Comparison of ENCODE assay signal across 8 cellular contexts in the genomic region with DNA sequence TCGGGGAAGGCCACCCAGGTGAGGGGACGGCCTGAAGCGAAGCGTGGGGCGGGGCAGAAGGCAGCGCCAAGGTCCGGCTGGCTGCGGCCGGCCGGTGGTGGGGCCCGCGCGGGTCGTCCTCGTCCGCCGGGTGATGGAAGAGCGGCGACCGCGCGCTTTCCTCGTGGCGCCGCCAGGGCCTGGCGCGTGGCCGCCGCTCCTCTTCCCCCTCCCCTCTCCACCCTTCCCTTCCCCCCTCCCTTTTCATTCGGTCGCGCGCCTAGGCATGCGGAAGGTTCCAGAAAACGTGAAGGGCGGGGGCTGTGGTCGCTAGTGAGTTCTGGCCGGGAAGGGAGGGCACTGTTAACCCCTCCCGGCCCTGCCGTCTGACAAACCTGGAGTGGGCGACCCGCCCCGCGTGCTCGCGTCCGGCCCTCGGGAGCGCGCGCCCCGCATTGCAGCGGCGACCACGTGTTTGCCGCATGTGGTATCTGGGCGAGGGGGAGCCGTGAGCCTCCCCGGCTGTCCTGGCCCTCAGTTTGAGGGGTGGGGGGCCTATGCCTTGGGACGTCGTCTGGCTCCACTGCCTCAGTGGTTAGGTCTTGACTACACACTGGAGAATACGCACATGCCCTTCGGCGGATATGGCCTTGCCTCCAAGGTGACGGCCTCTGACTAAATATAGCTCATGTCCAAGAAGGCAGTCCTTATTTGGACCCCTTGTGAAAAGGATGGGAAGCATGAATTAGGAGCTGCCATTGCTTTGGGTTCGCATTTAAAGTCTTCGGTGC. TPM values are rescaled to one million over a fixed set of nuclear protein-coding genes. Genes with fewer than 3 reads are reported as not detected.
A peak's percentile ranks its signal among the peaks of the same experiment; 100 is the strongest.
DNase-seq lines count a peak whose midpoint lies in the region; ATAC-seq and TF ChIP-seq lines count a peak whose summit lies in the region.

No MANE protein-coding gene starts in this region.

- H3K27ac ChIP-seq in AG04450 (ENCODE audit: low read depth, low read length) = peak overlapping the region; percentile 83
- H3K27ac ChIP-seq in PC-9 = peak overlapping the region; percentile 97
- H3K27ac ChIP-seq in stomach smooth muscle (ENCODE audit: low read length) = peak overlapping the region; percentile 100

- CTCF ChIA-PET in AG04450 (lab: Charles Lee) (interaction anchor here (0.6 to 7.2 kb wide), 18 partner anchors 10 to 1042 kb away, joined by 3 to 53 read pairs (median 4); no protein-coding TSS in a partner anchor), PC-9 (lab: Charles Lee) (interaction anchor here (0.6 to 0.9 kb wide), 2 partner anchors 149 to 479 kb away, joined by 5 to 8 read pairs; no protein-coding TSS in a partner anchor)

- H3K9me3 ChIP-seq in AG04450 (ENCODE audit: control insufficient read depth, insufficient read depth, low read length) (no peaks in the 10 kb centered on the region; the same call in 1 of the 2 replicates), PC-9 (ENCODE audit: insufficient read depth, low read depth) (no peaks in the 10 kb centered on the region), stomach smooth muscle (ENCODE audit: control insufficient read depth in 2 of 2, low read length in 2 of 2) (no peaks in the 10 kb centered on the region)

- peak overlapping the region; percentile 99 to 100 for H3K9ac ChIP-seq in stomach smooth muscle (ENCODE audit: low read length in 2 of 2)

- peak overlapping the region; percentile 95 for H3K4me3 Mint-ChIP-seq in neural crest cell

- H3K27me3 ChIP-seq in AG04450 (ENCODE audit: control insufficient read depth, insufficient read depth, low read length) (no peaks in the 10 kb centered on the region), PC-9 (ENCODE audit: insufficient read depth, low read depth) (no peaks in the 10 kb centered on the region), stomach smooth muscle (ENCODE audit: control insufficient read depth in 1 of 2, insufficient read depth in 2 of 2, low read length in 2 of 2) (no peaks in the 10 kb centered on the region)

- intact Hi-C loops in PC-9 (cut with micrococcal nuclease; ENCODE audit: unreplicated experiment) = loop anchor here (1.0 to 2.0 kb wide), 2 partner anchors 35 to 119 kb away; no protein-coding TSS in a partner anchor

- peaks cover 2% of the 10 kb centered on the region for H3K27me3 Mint-ChIP-seq in neural crest cell (ENCODE audit: low read depth)

- no peaks in the 10 kb centered on the region for H3K9me2 ChIP-seq in PC-9 (ENCODE audit: insufficient read depth)

- H3K36me3 ChIP-seq in PC-9 (ENCODE audit: low read depth) = peaks cover 44% of the 10 kb centered on the region
- peaks cover 21 to 27% of the 10 kb centered on the region in 2 donors for H3K36me3 ChIP-seq in stomach smooth muscle (ENCODE audit: control insufficient read depth in 2 of 2, insufficient read depth in 2 of 2, low read length in 2 of 2)

- BruUV-seq in PC-9 (replicated peaks; lab: Mats Ljungman, UMichigan) = no TSS peak

- peak overlapping the region; percentile 72; the same call in 1 of the 2 replicates for H2AFZ ChIP-seq in PC-9

- peaks cover 78% of the 10 kb centered on the region for H3K79me2 ChIP-seq in PC-9 (ENCODE audit: low read depth)

- H3K4me3 ChIP-seq in AG04450 (ENCODE audit: low read depth, low read length) = peak overlapping the region; percentile 100
- peak overlapping the region; percentile 100 for H3K4me3 ChIP-seq in PC-9
- peak overlapping the region; percentile 80 for H3K4me3 ChIP-seq in fibroblast of villous mesenchyme (ENCODE audit: low read depth, low read length)
- peak overlapping the region; percentile 95 to 98 for H3K4me3 ChIP-seq in stomach smooth muscle (ENCODE audit: low read length in 2 of 2)

- peaks cover 44% of the 10 kb centered on the region for H3K36me3 Mint-ChIP-seq in neural crest cell (ENCODE audit: low read depth)

- peaks cover 60% of the 10 kb centered on the region for H3F3A ChIP-seq in PC-9 (ENCODE audit: insufficient read depth, low read depth)

- DNase-seq in AG04450 (ENCODE audit: low read depth, low spot score) = no peak
- peak; percentile 48 to 50 for DNase-seq in PC-9
- peak; percentile 69 for DNase-seq in activated T-helper 9 cell treated with anti-CD3 and anti-CD28 coated beads, Interleukin-2, amount 50 U/mL, for 16 hours (ENCODE audit: low read depth)
- DNase-seq in fibroblast of villous mesenchyme (ENCODE audit: low read depth) = peak; percentile 58
- peak; percentile 50 for DNase-seq in neural crest cell (ENCODE audit: low read depth, low spot score)

- peaks cover 65% of the 10 kb centered on the region for H3K4me1 Mint-ChIP-seq in neural crest cell

- POLR2A ChIA-PET in AG04450 (lab: Yijun Ruan, JAX) (interaction anchor here (0.6 to 5.0 kb wide), 56 partner anchors 10 to 472 kb away, joined by 3 to 172 read pairs (median 6); a partner anchor contains a TSS), PC-9 (lab: Charles Lee; ENCODE audit: unreplicated experiment) (interaction anchor here (0.5 to 1.2 kb wide), 13 partner anchors 11 to 128 kb away, joined by 3 to 23 read pairs (median 5); a partner anchor contains a TSS)

- ATAC-seq in GM18858 (IDR thresholded peaks at IDR 0.05; ENCODE audit: unreplicated experiment) (peak; percentile 16), HG03103 (IDR thresholded peaks at IDR 0.05; ENCODE audit: low read depth, unreplicated experiment) (peak; percentile 27)

- H3K4me1 ChIP-seq in PC-9 (replicated peaks; ENCODE audit: insufficient read depth) = peaks cover 38% of the 10 kb centered on the region
- H3K4me1 ChIP-seq in stomach smooth muscle (ENCODE audit: control insufficient read depth, insufficient read depth, low read length) = peaks cover 54% of the 10 kb centered on the region

- H3K4me2 ChIP-seq in PC-9 = peak overlapping the region; percentile 87

- H3K27ac Mint-ChIP-seq in neural crest cell (ENCODE audit: unreplicated experiment) = peak overlapping the region; percentile 95

- TF ChIP-seq CTCF in AG04450 (IDR thresholded peaks at IDR 0.05; ENCODE audit: low read depth, low read length) = no peak
- no peak for TF ChIP-seq CTCF in PC-9 (conservative IDR thresholded peaks at IDR 0.05)
- TF ChIP-seq CTCF in fibroblast of villous mesenchyme (IDR thresholded peaks at IDR 0.05; ENCODE audit: insufficient read depth, low read depth, low read length) = no peak
- TF ChIP-seq CTCF in neural crest cell (conservative IDR thresholded peaks at IDR 0.05) = no peak

- no peaks in the 10 kb centered on the region for H3K9me3 Mint-ChIP-seq in neural crest cell

- peaks cover 51% of the 10 kb centered on the region for H4K20me1 ChIP-seq in PC-9 (ENCODE audit: insufficient read depth)

RNA-seq across cellular contexts. Expression of a gene that starts 0.6 kb away (rescaled TPM):
- polyA plus RNA-seq in AG04450 (2011; rRNA removed) = 362 and 409 TPM in 2 replicates
- polyA minus RNA-seq in AG04450 (2011; rRNA and poly(A)+ RNA removed) = 184 and 266 TPM in 2 replicates
- 169 and 206 TPM in 2 replicates for total RNA-seq in PC-9 (2021)
- total RNA-seq in fibroblast of villous mesenchyme = 113 and 124 TPM in 2 replicates
- 404 and 405 TPM in 2 replicates for total RNA-seq in neural crest cell

RNA-seq across cellular contexts. Expression of a gene that starts 21.7 kb away (rescaled TPM):
- 44.0 and 53.8 TPM in 2 replicates for polyA plus RNA-seq in AG04450 (2011; rRNA removed)
- 80.2 and 104 TPM in 2 replicates for polyA minus RNA-seq in AG04450 (2011; rRNA and poly(A)+ RNA removed)
- total RNA-seq in PC-9 (2021) (30.2 and 30.6 TPM in 2 replicates), fibroblast of villous mesenchyme (35.8 and 51.4 TPM in 2 replicates), neural crest cell (43.4 and 43.7 TPM in 2 replicates)

RNA-seq across cellular contexts. Expression of a gene that starts 37.8 kb away (rescaled TPM):
- polyA plus RNA-seq in AG04450 (2011; rRNA removed) = 2.6 and 3.6 TPM in 2 replicates
- polyA minus RNA-seq in AG04450 (2011; rRNA and poly(A)+ RNA removed) = 0.48 and 0.55 TPM in 2 replicates
- total RNA-seq in PC-9 (2021) = 91.9 and 124 TPM in 2 replicates
- 2.2 and 3.5 TPM in 2 replicates for total RNA-seq in fibroblast of villous mesenchyme
- 1.1 and 2.1 TPM in 2 replicates for total RNA-seq in neural crest cell

RNA-seq across cellular contexts. Expression of a gene that starts 44.7 kb away (rescaled TPM):
- polyA plus RNA-seq in AG04450 (2011; rRNA removed) = 100 and 123 TPM in 2 replicates
- polyA minus RNA-seq in AG04450 (2011; rRNA and poly(A)+ RNA removed) = 67.4 and 76.8 TPM in 2 replicates
- total RNA-seq in PC-9 (2021) (7.2 and 7.4 TPM in 2 replicates), fibroblast of villous mesenchyme (18.1 and 22.9 TPM in 2 replicates), neural crest cell (0.50 and 1.5 TPM in 2 replicates)

RNA-seq across cellular contexts. Expression of a gene that starts 56.0 kb away (rescaled TPM):
- 260 and 351 TPM in 2 replicates for polyA plus RNA-seq in AG04450 (2011; rRNA removed)
- polyA minus RNA-seq in AG04450 (2011; rRNA and poly(A)+ RNA removed) = 140 and 199 TPM in 2 replicates
- 93.9 and 96.7 TPM in 2 replicates for total RNA-seq in PC-9 (2021)
- 130 and 221 TPM in 2 replicates for total RNA-seq in fibroblast of villous mesenchyme
- total RNA-seq in neural crest cell = 67.9 and 75.8 TPM in 2 replicates

Comparison
In these comparisons a context has a peak if more than half of its experiments do, and no peak if none do; other contexts are left out.
1. RNA of a gene that starts 37.8 kb away (total RNA-seq): 91.9 to 124 TPM in PC-9; 2.2 to 3.5 TPM in fibroblast of villous mesenchyme and 1.1 to 2.1 TPM in neural crest cell; every median in the first group is over 10 times any median in the second.
2. Peak in every context shown above with its lines, with median percentiles within 50 percentile points of each other: H3K27ac ChIP-seq and H3K4me3 ChIP-seq.